8 cellular contexts compared by ENCODE assay signal in genomic region chr3:71512000-71512399, GRCh38.
DNase-seq lines count a peak whose midpoint lies in the region; ATAC-seq and TF ChIP-seq lines count a peak whose summit lies in the region.

No MANE protein-coding gene starts in this region.

- peak; percentile 71 for TF ChIP-seq CTCF in OCI-LY3 (IDR thresholded peaks at IDR 0.05; ENCODE audit: low read depth, low read length)

- no peak overlapping the region for H3K27ac ChIP-seq in OCI-LY3 (ENCODE audit: low read length)
- H3K27ac ChIP-seq in effector memory CD4-positive, alpha-beta T cell (ENCODE audit: insufficient read depth, low read length, poor library complexity, severe bottlenecking): no peak overlapping the region

- no peaks in the 10 kb centered on the region for H3K79me2 ChIP-seq in OCI-LY3 (ENCODE audit: low read length)

- H3K36me3 ChIP-seq in OCI-LY3 (replicated peaks; ENCODE audit: low read depth, low read length): no peaks in the 10 kb centered on the region
- H3K36me3 ChIP-seq in effector memory CD4-positive, alpha-beta T cell (ENCODE audit: control insufficient read depth, insufficient read depth, low read length): no peaks in the 10 kb centered on the region

- H2AFZ ChIP-seq in OCI-LY3 (ENCODE audit: low read depth, low read length): no peak overlapping the region

- H3K4me2 ChIP-seq in OCI-LY3 (ENCODE audit: low read length): peak overlapping the region; percentile 18

- H3K4me1 ChIP-seq in OCI-LY3 (ENCODE audit: low read length): peaks cover 8% of the 10 kb centered on the region
- peaks cover 5% of the 10 kb centered on the region for H3K4me1 ChIP-seq in effector memory CD4-positive, alpha-beta T cell (ENCODE audit: control insufficient read depth, insufficient read depth, low read length, poor library complexity, severe bottlenecking)

- H3K27me3 ChIP-seq in OCI-LY3 (ENCODE audit: low read depth, low read length): peaks cover 22% of the 10 kb centered on the region
- H3K27me3 ChIP-seq in effector memory CD4-positive, alpha-beta T cell (replicated peaks; ENCODE audit: control insufficient read depth, insufficient read depth, low read length, poor library complexity, severe bottlenecking): no peaks in the 10 kb centered on the region

- no peaks in the 10 kb centered on the region for H3K9me3 ChIP-seq in OCI-LY3 (ENCODE audit: insufficient read depth, low read length)
- no peaks in the 10 kb centered on the region for H3K9me3 ChIP-seq in effector memory CD4-positive, alpha-beta T cell (ENCODE audit: control insufficient read depth, low read length)

- ATAC-seq in GM19372 (IDR thresholded peaks at IDR 0.05; ENCODE audit: low read depth, unreplicated experiment): peak; percentile 73

- H4K20me1 ChIP-seq in OCI-LY3 (ENCODE audit: insufficient read depth, low read length): no peaks in the 10 kb centered on the region

- peak; percentile 56 to 62 for DNase-seq in AML-193 (lab: John Stamatoyannopoulos, UW)
- DNase-seq in effector memory CD4-positive, alpha-beta T cell: peak in 2 of 3 donors; percentile 17 to 24
- DNase-seq in AG20443 (ENCODE audit: low spot score): no peak
- DNase-seq in NCI-H2081 treated with DMSO at 0.1 percent for 48 hours (lab: John Stamatoyannopoulos, UW): no peak
- no peak for DNase-seq in NCI-H2227 treated with DMSO at 0.1 percent for 48 hours (lab: John Stamatoyannopoulos, UW)
- no peak for DNase-seq in NCI-H2081 (lab: John Stamatoyannopoulos, UW)

- no peak overlapping the region for H3K4me3 ChIP-seq in OCI-LY3 (ENCODE audit: low read length)
- H3K4me3 ChIP-seq in effector memory CD4-positive, alpha-beta T cell (ENCODE audit: insufficient read depth, low read depth, low read length, poor library complexity, severe bottlenecking): no peak overlapping the region

- no peak overlapping the region for H3K9ac ChIP-seq in OCI-LY3 (ENCODE audit: low read length)

Comparison
In these comparisons a context has a peak if more than half of its experiments do, and no peak if none do; other contexts are left out.
1. DNase-seq: peak in AML-193 (2 of 2) and effector memory CD4-positive, alpha-beta T cell (2 of 3); none in AG20443 (single experiment), NCI-H2081 treated with DMSO at 0.1 percent for 48 hours (single experiment), NCI-H2227 treated with DMSO at 0.1 percent for 48 hours (single experiment) and NCI-H2081 (0 of 2).